In the genomic region with DNA sequence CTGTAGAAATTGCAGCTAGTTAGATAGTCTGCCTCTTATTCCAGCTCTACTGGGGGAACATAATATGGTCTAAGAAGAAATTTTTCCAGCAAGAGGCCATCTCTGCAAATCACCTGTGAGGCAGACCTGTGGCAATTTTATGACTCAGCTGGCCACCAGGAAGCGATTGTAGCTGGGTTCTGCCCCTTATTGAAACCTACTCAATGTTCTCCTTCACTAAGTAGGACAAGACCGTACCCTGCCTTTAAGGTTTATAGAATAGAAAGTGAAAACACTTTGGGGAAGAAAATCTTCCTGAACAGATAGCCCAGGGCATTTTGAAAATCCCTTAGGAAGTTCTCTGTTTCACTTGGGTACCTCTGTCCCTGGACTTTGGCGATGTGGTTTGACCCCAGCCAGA, we compare ENCODE assay signal across 11 cellular contexts. TPM values are rescaled to one million over a fixed set of nuclear protein-coding genes. Genes with fewer than 3 reads are reported as not detected.
DNase-seq lines count a peak whose midpoint lies in the region; ATAC-seq and TF ChIP-seq lines count a peak whose summit lies in the region.
"Had no signal": no experiment of that assay in that cellular context is flagged by ENCODE, and none has a peak within 500 bp of the region (broad histone marks: within the 10 kb centered on the region; RNA-seq: fewer than 3 reads in every experiment).

No MANE protein-coding gene starts in this region.

- TF ChIP-seq CTCF in stomach (IDR thresholded peaks at IDR 0.05), result no peak

- peaks cover 32% of the 10 kb centered on the region for H3K4me1 Mint-ChIP-seq in activated T-cell treated with anti-CD3 and anti-CD28 coated beads, Interleukin-2, amount 50 U/mL, for 4 hours (ENCODE audit: low read depth)
- peaks cover 27% of the 10 kb centered on the region for H3K4me1 Mint-ChIP-seq in activated CD4-positive, alpha-beta memory T cell treated with anti-CD3 and anti-CD28 coated beads for 36 hours (ENCODE audit: low read depth)

- intact Hi-C loops in activated CD4-positive, alpha-beta memory T cell treated with anti-CD3 and anti-CD28 coated beads for 36 hours (cut with micrococcal nuclease), result loop anchor here (1.0 kb wide), 2 partner anchors 8 kb away; partner anchors contain the start of gene CCL3
- intact Hi-C loops in stomach (cut with DNase I; ENCODE audit: low total_unique reads), result no loop called here

- CTCF ChIA-PET in activated CD4-positive, alpha-beta memory T cell treated with anti-CD3 and anti-CD28 coated beads for 36 hours (lab: Charles Lee), result interaction anchor here (0.9 to 2.3 kb wide), 4 partner anchors 9 to 106 kb away, joined by 3 to 19 read pairs (median 4); no protein-coding TSS in a partner anchor

- peaks cover 0 to 7% (median 5%) of the 10 kb centered on the region in 4 donors for H3K9me3 ChIP-seq in stomach

- ATAC-seq in activated T-cell treated with anti-CD3 and anti-CD28 coated beads, Interleukin-2, amount 50 U/mL, for 4 hours, result no peak
- ATAC-seq in HG02852 (IDR thresholded peaks at IDR 0.05; ENCODE audit: unreplicated experiment), result peak; percentile 37

- peak overlapping the region; percentile 24 for H3K4me3 Mint-ChIP-seq in activated T-cell treated with anti-CD3 and anti-CD28 coated beads, Interleukin-2, amount 50 U/mL, for 4 hours
- H3K4me3 Mint-ChIP-seq in activated CD4-positive, alpha-beta memory T cell treated with anti-CD3 and anti-CD28 coated beads for 36 hours, result no peak overlapping the region
- H3K4me3 Mint-ChIP-seq: activated naive CD4-positive, alpha-beta T cell treated with anti-CD3 and anti-CD28 coated beads, Interleukin-2, amount 50 U/mL, for 24 hours had no signal

- DNase-seq in activated T-cell treated with anti-CD3 and anti-CD28 coated beads, Interleukin-2, amount 50 U/mL, for 4 hours, result no peak
- DNase-seq in activated T-cell treated with anti-CD3 and anti-CD28 coated beads, Interleukin-2, amount 50 U/mL, for 48 hours, result no peak
- no peak for DNase-seq in activated CD4-positive, alpha-beta memory T cell treated with anti-CD3 and anti-CD28 coated beads for 36 hours
- no peak for DNase-seq in stomach
- DNase-seq in pons (ENCODE audit: low spot score), result no peak
- DNase-seq in ureter (ENCODE audit: low spot score), result no peak
- no peak for DNase-seq in superior temporal gyrus (ENCODE audit: extremely low spot score)
- DNase-seq: NCI-H69 had no signal

- peak overlapping the region; percentile 13 to 71 (median 57) for H3K27ac ChIP-seq in stomach

- POLR2A ChIA-PET in activated CD4-positive, alpha-beta memory T cell treated with anti-CD3 and anti-CD28 coated beads for 36 hours (lab: Charles Lee), result interaction anchor here (0.8 to 1.3 kb wide), 3 partner anchors 10 to 21 kb away, joined by 3 to 5 read pairs (median 4); partner anchors contain the start of gene CCL4

- H3K36me3 Mint-ChIP-seq in activated T-cell treated with anti-CD3 and anti-CD28 coated beads, Interleukin-2, amount 50 U/mL, for 4 hours (ENCODE audit: insufficient read depth), result no peaks in the 10 kb centered on the region
- no peaks in the 10 kb centered on the region for H3K36me3 Mint-ChIP-seq in activated CD4-positive, alpha-beta memory T cell treated with anti-CD3 and anti-CD28 coated beads for 36 hours
- H3K36me3 Mint-ChIP-seq: activated naive CD4-positive, alpha-beta T cell treated with anti-CD3 and anti-CD28 coated beads, Interleukin-2, amount 50 U/mL, for 24 hours had no signal

- TF ChIP-seq EP300 in stomach (IDR thresholded peaks at IDR 0.05), result no peak

- H3K27me3 Mint-ChIP-seq in activated T-cell treated with anti-CD3 and anti-CD28 coated beads, Interleukin-2, amount 50 U/mL, for 4 hours (ENCODE audit: low read depth), result no peaks in the 10 kb centered on the region
- peaks cover 18% of the 10 kb centered on the region for H3K27me3 Mint-ChIP-seq in activated CD4-positive, alpha-beta memory T cell treated with anti-CD3 and anti-CD28 coated beads for 36 hours

- no peak for TF ChIP-seq POLR2A in stomach (IDR thresholded peaks at IDR 0.05)

- H3K4me1 ChIP-seq in stomach, result peaks cover 0 to 9% (median 0%) of the 10 kb centered on the region in 4 donors

- H3K27ac Mint-ChIP-seq in activated CD4-positive, alpha-beta memory T cell treated with anti-CD3 and anti-CD28 coated beads for 36 hours, result peak overlapping the region; percentile 80

- H3K36me3 ChIP-seq in stomach, result no peaks in the 10 kb centered on the region

- no peaks in the 10 kb centered on the region for H3K27me3 ChIP-seq in stomach

- H3K9me3 Mint-ChIP-seq in activated T-cell treated with anti-CD3 and anti-CD28 coated beads, Interleukin-2, amount 50 U/mL, for 4 hours, result no peaks in the 10 kb centered on the region
- H3K9me3 Mint-ChIP-seq in activated CD4-positive, alpha-beta memory T cell treated with anti-CD3 and anti-CD28 coated beads for 36 hours, result peaks cover 3% of the 10 kb centered on the region
- H3K9me3 Mint-ChIP-seq: activated naive CD4-positive, alpha-beta T cell treated with anti-CD3 and anti-CD28 coated beads, Interleukin-2, amount 50 U/mL, for 24 hours had no signal

- H3K4me3 ChIP-seq in stomach, result no peak overlapping the region

- 67 to 72% (median 69%) methylated on average over 3 of the region's 3 CpGs for WGBS in stomach, 5 donors

RNA-seq across cellular contexts. Expression of gene CCL3, which starts 7.9 kb away (rescaled TPM):
- total RNA-seq in activated T-cell treated with anti-CD3 and anti-CD28 coated beads, Interleukin-2, amount 50 U/mL, for 4 hours, result 1,000 to 10,000 TPM in 2 of 3 donors, 100 to 1,000 TPM in 1; 341 to 1,810 (median 1,594) TPM
- total RNA-seq in activated CD4-positive, alpha-beta memory T cell treated with anti-CD3 and anti-CD28 coated beads for 36 hours, result 100 to 1,000 TPM; 981 to 989 TPM
- total RNA-seq in stomach, result 1 to 10 TPM in 2 of 5 donors, not detected in 3; 2.9 to 7.2 TPM
- polyA plus RNA-seq in stomach, result 10 to 100 TPM in 1 of 3 donors, 1 to 10 TPM in 2; 2.0 to 19.1 (median 2.9) TPM
- total RNA-seq in ureter, result 0.78 TPM
- polyA plus RNA-seq: AG04450 had no signal

RNA-seq across cellular contexts. Expression of gene CCL18, which starts 18.0 kb away (rescaled TPM):
- not detected for total RNA-seq in activated T-cell treated with anti-CD3 and anti-CD28 coated beads, Interleukin-2, amount 50 U/mL, for 4 hours
- under 1 TPM in 1 of 2 experiments, not detected in 1; 0.52 TPM for total RNA-seq in activated CD4-positive, alpha-beta memory T cell treated with anti-CD3 and anti-CD28 coated beads for 36 hours
- total RNA-seq in stomach (1 to 10 TPM in 1 of 5 donors, not detected in 4; 4.0 TPM), ureter (11.1 TPM)
- 10 to 100 TPM in 1 of 3 donors, under 1 TPM in 2; 0.87 to 12.2 (median 0.92) TPM for polyA plus RNA-seq in stomach
- polyA plus RNA-seq: AG04450 had no signal

RNA-seq across cellular contexts. Expression of gene CCL4, which starts 21.6 kb away (rescaled TPM):
- 1,000 to 10,000 TPM in 2 of 3 donors, 100 to 1,000 TPM in 1; 361 to 2,286 (median 1,809) TPM for total RNA-seq in activated T-cell treated with anti-CD3 and anti-CD28 coated beads, Interleukin-2, amount 50 U/mL, for 4 hours
- 100 to 1,000 TPM; 917 to 966 TPM for total RNA-seq in activated CD4-positive, alpha-beta memory T cell treated with anti-CD3 and anti-CD28 coated beads for 36 hours
- total RNA-seq in stomach, result 10 to 100 TPM in 1 of 5 donors, 1 to 10 TPM in 2, not detected in 2; 1.8 to 10.7 (median 9.3) TPM
- polyA plus RNA-seq in stomach, result 1 to 10 TPM; 1.6 to 8.1 (median 8.1) TPM
- total RNA-seq in ureter, result 6.1 TPM
- polyA plus RNA-seq: AG04450 had no signal

Comparison
In these comparisons a context has a peak if more than half of its experiments do, and no peak if none do; other contexts are left out.
1. RNA of gene CCL3, which starts 7.9 kb away (total RNA-seq): 341 to 1,810 TPM in activated T-cell treated with anti-CD3 and anti-CD28 coated beads, Interleukin-2, amount 50 U/mL, for 4 hours and 981 to 989 TPM in activated CD4-positive, alpha-beta memory T cell treated with anti-CD3 and anti-CD28 coated beads for 36 hours; 0.78 TPM in ureter (single experiment) and 2.9 to 7.2 TPM in stomach; every median in the first group is over 10 times any median in the second.
2. RNA of gene CCL4, which starts 21.6 kb away (total RNA-seq): 361 to 2,286 TPM in activated T-cell treated with anti-CD3 and anti-CD28 coated beads, Interleukin-2, amount 50 U/mL, for 4 hours and 917 to 966 TPM in activated CD4-positive, alpha-beta memory T cell treated with anti-CD3 and anti-CD28 coated beads for 36 hours; 6.1 TPM in ureter (single experiment) and 1.8 to 10.7 TPM in stomach; every median in the first group is over 10 times any median in the second.